In the genomic region with DNA sequence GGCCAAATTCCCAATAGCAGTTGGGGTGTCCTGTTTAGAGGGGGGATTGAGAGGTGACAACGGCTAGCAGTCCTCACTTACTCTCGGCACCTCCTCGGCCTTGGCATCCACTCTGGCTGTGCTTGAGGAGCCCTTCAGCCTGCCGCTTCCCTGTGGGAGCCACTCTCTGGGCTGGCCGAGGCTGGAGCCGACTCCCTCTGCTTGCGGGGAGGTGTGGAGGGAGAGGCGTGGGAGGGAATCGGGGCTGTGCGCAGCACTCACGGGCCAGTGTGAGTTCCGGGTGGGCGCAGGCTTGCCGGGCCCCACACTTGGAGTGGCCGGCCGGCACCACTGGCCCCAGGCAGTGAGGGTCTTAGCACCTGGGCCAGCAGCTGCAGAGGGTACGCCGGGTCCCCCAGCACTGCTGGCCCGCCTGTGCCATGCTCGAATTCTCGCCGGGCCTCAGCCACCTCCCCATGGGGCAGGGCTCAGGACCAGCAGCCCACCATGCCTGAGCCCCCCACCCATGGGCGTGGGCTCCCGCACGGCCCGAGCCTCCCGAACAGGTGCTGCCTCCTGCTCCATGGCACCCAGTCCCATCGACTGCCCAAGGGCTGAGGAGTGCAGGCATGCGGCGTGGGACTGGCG, we compare ENCODE assay signal across 16 cellular contexts.
DNase-seq lines count a peak whose midpoint lies in the region; ATAC-seq and TF ChIP-seq lines count a peak whose summit lies in the region.
"Had no signal": no experiment of that assay in that cellular context is flagged by ENCODE, and none has a peak within 500 bp of the region (broad histone marks: within the 10 kb centered on the region; RNA-seq: fewer than 3 reads in every experiment).

No MANE protein-coding gene starts in this region.

- no peak overlapping the region for H3K4me3 ChIP-seq in neuronal stem cell (ENCODE audit: low read length in 2 of 2)
- H3K4me3 ChIP-seq in smooth muscle cell, result no peak overlapping the region

- peak; percentile 44 for DNase-seq in CD14-positive monocyte (ENCODE audit: low spot score)
- DNase-seq in chondrocyte (ENCODE audit: low spot score), result peak; percentile 87
- DNase-seq in neuronal stem cell (ENCODE audit: low spot score), result no peak
- no peak for DNase-seq in GF-D8 (lab: John Stamatoyannopoulos, UW)
- no peak for DNase-seq in smooth muscle cell (lab: John Stamatoyannopoulos, UW; ENCODE audit: unreplicated experiment)
- DNase-seq: ACHN; BE2C; C1 segment of cervical spinal cord; Caco-2; CD4-positive, alpha-beta T cell; GOT3; H7; HFFc6; IMR-90 had no signal

- no peak overlapping the region for H2BK15ac ChIP-seq in neuronal stem cell (ENCODE audit: low read length)

- H3K27ac ChIP-seq in neuronal stem cell (replicated peaks; ENCODE audit: low read length) (no peak overlapping the region), smooth muscle cell (ENCODE audit: low read depth) (no peak overlapping the region)

- H2AFZ ChIP-seq in neuronal stem cell (ENCODE audit: low read length), result no peak overlapping the region
- H2AFZ ChIP-seq in smooth muscle cell (ENCODE audit: low read depth), result no peak overlapping the region

- no peak overlapping the region for H3K4ac ChIP-seq in neuronal stem cell (ENCODE audit: low read length)

- ATAC-seq in stimulated activated memory B cell treated with anti-CD40 and anti-IgM and Interleukin-4, amounts not matched to agents 10 μg/mL and 1 μg/mL and 100 μg/mL, for 72 hours, result peak; percentile 12
- ATAC-seq: HCT116 had no signal

- H3K9ac ChIP-seq in neuronal stem cell (ENCODE audit: low read depth, low read length, poor library complexity), result no peak overlapping the region
- H3K9ac ChIP-seq in smooth muscle cell (ENCODE audit: low read depth), result no peak overlapping the region

- no peaks in the 10 kb centered on the region for H4K20me1 ChIP-seq in smooth muscle cell (ENCODE audit: low read depth)

- no peak overlapping the region for H3K18ac ChIP-seq in neuronal stem cell (ENCODE audit: low read length)

- no peak overlapping the region for H4K8ac ChIP-seq in neuronal stem cell (ENCODE audit: low read depth, low read length)

- no peaks in the 10 kb centered on the region for H3F3A ChIP-seq in smooth muscle cell (ENCODE audit: low read depth)

- H3K4me3 Mint-ChIP-seq in CD14-positive monocyte (no peak overlapping the region), chondrocyte (ENCODE audit: unreplicated experiment) (no peak overlapping the region)
- no peak overlapping the region for H3K4me3 Mint-ChIP-seq in stimulated activated memory B cell treated with anti-CD40 and anti-IgM and Interleukin-4, amounts not matched to agents 10 μg/mL and 1 μg/mL and 100 μg/mL, for 72 hours
- H3K4me3 Mint-ChIP-seq: CD4-positive, alpha-beta T cell; HFFc6 had no signal

- H3K4me1 ChIP-seq in neuronal stem cell (ENCODE audit: control insufficient read depth in 2 of 2, insufficient read depth in 1 of 2, low read depth in 1 of 2, low read length in 2 of 2) (no peaks in the 10 kb centered on the region), smooth muscle cell (ENCODE audit: low read depth) (no peaks in the 10 kb centered on the region)
- H3K4me1 ChIP-seq: BE2C, Caco-2 had no signal

- H3K27me3 ChIP-seq in neuronal stem cell (ENCODE audit: control insufficient read depth in 3 of 3, insufficient read depth in 3 of 3, low read depth in 1 of 3, low read length in 3 of 3) (no peaks in the 10 kb centered on the region), smooth muscle cell (ENCODE audit: low read depth) (no peaks in the 10 kb centered on the region)
- H3K27me3 ChIP-seq: BE2C had no signal

- H2AK5ac ChIP-seq in neuronal stem cell (ENCODE audit: low read depth, low read length), result no peak overlapping the region

- TF ChIP-seq CTCF in CD14-positive monocyte (IDR thresholded peaks at IDR 0.05) (no peak), chondrocyte (IDR thresholded peaks at IDR 0.05) (no peak), smooth muscle cell (IDR thresholded peaks at IDR 0.05; ENCODE audit: borderline replicate concordance, insufficient read depth, poor library complexity, severe bottlenecking) (no peak)

- H3K36me3 Mint-ChIP-seq in CD14-positive monocyte (no peaks in the 10 kb centered on the region), chondrocyte (ENCODE audit: low read depth) (no peaks in the 10 kb centered on the region)
- H3K36me3 Mint-ChIP-seq in stimulated activated memory B cell treated with anti-CD40 and anti-IgM and Interleukin-4, amounts not matched to agents 10 μg/mL and 1 μg/mL and 100 μg/mL, for 72 hours, result no peaks in the 10 kb centered on the region

- H3K27ac Mint-ChIP-seq in CD14-positive monocyte, result no peak overlapping the region
- H3K27ac Mint-ChIP-seq in chondrocyte (ENCODE audit: unreplicated experiment), result no peak overlapping the region
- no peak overlapping the region for H3K27ac Mint-ChIP-seq in stimulated activated memory B cell treated with anti-CD40 and anti-IgM and Interleukin-4, amounts not matched to agents 10 μg/mL and 1 μg/mL and 100 μg/mL, for 72 hours
- H3K27ac Mint-ChIP-seq: CD4-positive, alpha-beta T cell; HFFc6 had no signal

- H3K27me3 Mint-ChIP-seq in CD14-positive monocyte (ENCODE audit: low read depth in 3 of 3) (peaks cover 0 to 2% (median 0%) of the 10 kb centered on the region in 3 donors), chondrocyte (ENCODE audit: low read depth) (no peaks in the 10 kb centered on the region)
- H3K27me3 Mint-ChIP-seq in stimulated activated memory B cell treated with anti-CD40 and anti-IgM and Interleukin-4, amounts not matched to agents 10 μg/mL and 1 μg/mL and 100 μg/mL, for 72 hours, result no peaks in the 10 kb centered on the region
- H3K27me3 Mint-ChIP-seq: CD4-positive, alpha-beta T cell had no signal

- H3K36me3 ChIP-seq in neuronal stem cell (replicated peaks in 1 of 2; ENCODE audit: control insufficient read depth in 2 of 2, insufficient read depth in 2 of 2, low read length in 2 of 2), result no peaks in the 10 kb centered on the region
- no peaks in the 10 kb centered on the region for H3K36me3 ChIP-seq in smooth muscle cell (ENCODE audit: low read depth)
- H3K36me3 ChIP-seq: BE2C had no signal

- H2BK120ac ChIP-seq in neuronal stem cell (ENCODE audit: low read depth, low read length), result no peak overlapping the region

- WGBS in neuronal stem cell (ENCODE audit: extremely low coverage in 2 of 2, insufficient read length in 2 of 2, insufficient replicate concordance in 1 of 2), 2 donors, result no CpG with 5 or more reads among the region's 31 CpGs
- 94% methylated on average over 31 of the region's 31 CpGs for WGBS in smooth muscle cell (ENCODE audit: low lambda C conversion rate)

- no peak overlapping the region for H4K91ac ChIP-seq in neuronal stem cell (ENCODE audit: low read depth, low read length, poor library complexity)

- H3K23ac ChIP-seq in neuronal stem cell (ENCODE audit: low read depth, low read length, poor library complexity), result no peak overlapping the region

- no peak overlapping the region for H2BK12ac ChIP-seq in neuronal stem cell (ENCODE audit: low read length)

- no peak overlapping the region for H2BK5ac ChIP-seq in neuronal stem cell (ENCODE audit: low read length)

- intact Hi-C loops in CD14-positive monocyte (cut with micrococcal nuclease), result no loop called here

- peak overlapping the region; percentile 71 for H3K14ac ChIP-seq in neuronal stem cell (ENCODE audit: low read length)

- no peaks in the 10 kb centered on the region for H3K4me1 Mint-ChIP-seq in CD14-positive monocyte
- H3K4me1 Mint-ChIP-seq in chondrocyte (ENCODE audit: low read depth), result no peaks in the 10 kb centered on the region
- H3K4me1 Mint-ChIP-seq in stimulated activated memory B cell treated with anti-CD40 and anti-IgM and Interleukin-4, amounts not matched to agents 10 μg/mL and 1 μg/mL and 100 μg/mL, for 72 hours, result no peaks in the 10 kb centered on the region

- no peaks in the 10 kb centered on the region for H3K79me2 ChIP-seq in smooth muscle cell (ENCODE audit: low read depth)

- H3K79me1 ChIP-seq in neuronal stem cell (ENCODE audit: low read depth, low read length), result no peaks in the 10 kb centered on the region

- peaks cover 7 to 28% (median 19%) of the 10 kb centered on the region in 7 donors for H3K9me3 Mint-ChIP-seq in CD14-positive monocyte
- peaks cover 9% of the 10 kb centered on the region for H3K9me3 Mint-ChIP-seq in chondrocyte (ENCODE audit: low read depth)
- peaks cover 6% of the 10 kb centered on the region for H3K9me3 Mint-ChIP-seq in stimulated activated memory B cell treated with anti-CD40 and anti-IgM and Interleukin-4, amounts not matched to agents 10 μg/mL and 1 μg/mL and 100 μg/mL, for 72 hours

- H3K9me3 ChIP-seq in neuronal stem cell (replicated peaks in 1 of 2; ENCODE audit: control insufficient read depth in 2 of 2, insufficient read depth in 1 of 2, low read depth in 1 of 2, low read length in 2 of 2), result no peaks in the 10 kb centered on the region
- H3K9me3 ChIP-seq in smooth muscle cell (replicated peaks; ENCODE audit: low read depth), result no peaks in the 10 kb centered on the region
- H3K9me3 ChIP-seq: BE2C, Caco-2 had no signal

- no peak overlapping the region for H3K4me2 ChIP-seq in neuronal stem cell (ENCODE audit: insufficient read depth, low read length, poor library complexity, severe bottlenecking)
- H3K4me2 ChIP-seq in smooth muscle cell, result no peak overlapping the region

Comparison
In these comparisons a context has a peak if more than half of its experiments do, and no peak if none do; other contexts are left out.
1. DNase-seq: peak in CD14-positive monocyte (single experiment) and chondrocyte (single experiment); none in neuronal stem cell (single experiment), GF-D8 (single experiment) and smooth muscle cell (single experiment).